3 cellular contexts compared by ENCODE assay signal in genomic region chr2:112666764-112667122, GRCh38.
A peak's percentile ranks its signal among the peaks of the same experiment; 100 is the strongest.
TF ChIP-seq lines count a peak whose summit lies in the region.

No MANE protein-coding gene starts in this region.

TF ChIP-seq in SK-N-SH treated with all-trans-retinoic acid at 6 μM for 48 hours, 23 proteins besides CTCF, POLR2A, EP300 and RAD21:
- TF ChIP-seq ISL1 (CRISPR knock-in tag; IDR thresholded peaks at IDR 0.05) (no peak), ZNF70 (CRISPR knock-in tag; IDR thresholded peaks at IDR 0.05) (no peak), ZFP30 (CRISPR knock-in tag; IDR thresholded peaks at IDR 0.05) (no peak), PATZ1 (CRISPR knock-in tag; IDR thresholded peaks at IDR 0.05; ENCODE audit: borderline replicate concordance) (no peak), OSR1 (CRISPR knock-in tag; IDR thresholded peaks at IDR 0.05) (no peak), ESRRG (CRISPR knock-in tag; IDR thresholded peaks at IDR 0.05) (no peak), CSDC2 (CRISPR knock-in tag; IDR thresholded peaks at IDR 0.05) (no peak), RARB (CRISPR knock-in tag; IDR thresholded peaks at IDR 0.05) (no peak), ZFP3 (CRISPR knock-in tag; IDR thresholded peaks at IDR 0.05) (no peak), GLIS3 (CRISPR knock-in tag; IDR thresholded peaks at IDR 0.05) (no peak), CSRNP3 (CRISPR knock-in tag; IDR thresholded peaks at IDR 0.05) (no peak), ARNTL (CRISPR knock-in tag; IDR thresholded peaks at IDR 0.05; ENCODE audit: borderline replicate concordance, low read depth) (no peak), TCF4 (CRISPR knock-in tag; IDR thresholded peaks at IDR 0.05; ENCODE audit: borderline replicate concordance) (no peak), TSHZ2 (CRISPR knock-in tag; IDR thresholded peaks at IDR 0.05) (no peak), ZNF565 (CRISPR knock-in tag; conservative IDR thresholded peaks at IDR 0.05; ENCODE audit: low read depth) (no peak)

TF ChIP-seq in SK-N-SH, 30 proteins besides CTCF, POLR2A, EP300 and RAD21:
- TF ChIP-seq TAF1 (IDR thresholded peaks at IDR 0.05; ENCODE audit: borderline replicate concordance, low read depth, low read length) (no peak), USF2 (IDR thresholded peaks at IDR 0.05; ENCODE audit: borderline replicate concordance, low read depth, low read length) (no peak), SIN3A (IDR thresholded peaks at IDR 0.05; ENCODE audit: borderline replicate concordance, low read depth, low read length) (no peak), POLR2AphosphoS5 (IDR thresholded peaks at IDR 0.05; ENCODE audit: low read depth, low read length) (no peak), JUND (IDR thresholded peaks at IDR 0.05) (no peak), FOXJ3 (CRISPR knock-in tag; IDR thresholded peaks at IDR 0.05) (no peak), FOSL2 (IDR thresholded peaks at IDR 0.05; ENCODE audit: borderline replicate concordance, low read depth) (no peak), TCF12 (IDR thresholded peaks at IDR 0.05) (no peak)
- TF ChIP-seq, protein P1, sequence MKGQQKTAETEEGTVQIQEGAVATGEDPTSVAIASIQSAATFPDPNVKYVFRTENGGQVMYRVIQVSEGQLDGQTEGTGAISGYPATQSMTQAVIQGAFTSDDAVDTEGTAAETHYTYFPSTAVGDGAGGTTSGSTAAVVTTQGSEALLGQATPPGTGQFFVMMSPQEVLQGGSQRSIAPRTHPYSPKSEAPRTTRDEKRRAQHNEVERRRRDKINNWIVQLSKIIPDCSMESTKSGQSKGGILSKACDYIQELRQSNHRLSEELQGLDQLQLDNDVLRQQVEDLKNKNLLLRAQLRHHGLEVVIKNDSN (IDR thresholded peaks at IDR 0.05; ENCODE audit: borderline replicate concordance, low read depth), result no peak

TF ChIP-seq in GM12878, 131 proteins besides CTCF, POLR2A, EP300 and RAD21:
- peak; percentile 52 for TF ChIP-seq PKNOX1 (IDR thresholded peaks at IDR 0.05)
- TF ChIP-seq RAD51 (IDR thresholded peaks at IDR 0.05), result no peak
- 0 out of 2 replicates have a peak, but pooled peaks have one; percentile 55 for TF ChIP-seq ZSCAN29 (IDR thresholded peaks at IDR 0.05)
- TF ChIP-seq RCOR1 (conservative IDR thresholded peaks at IDR 0.05; ENCODE audit: low read depth, low read length), result no peak
- no peak for TF ChIP-seq USF2 (IDR thresholded peaks at IDR 0.05; ENCODE audit: borderline replicate concordance, low read depth, low read length)
